ENCODE assay signal across 16 cellular contexts in the genomic region with DNA sequence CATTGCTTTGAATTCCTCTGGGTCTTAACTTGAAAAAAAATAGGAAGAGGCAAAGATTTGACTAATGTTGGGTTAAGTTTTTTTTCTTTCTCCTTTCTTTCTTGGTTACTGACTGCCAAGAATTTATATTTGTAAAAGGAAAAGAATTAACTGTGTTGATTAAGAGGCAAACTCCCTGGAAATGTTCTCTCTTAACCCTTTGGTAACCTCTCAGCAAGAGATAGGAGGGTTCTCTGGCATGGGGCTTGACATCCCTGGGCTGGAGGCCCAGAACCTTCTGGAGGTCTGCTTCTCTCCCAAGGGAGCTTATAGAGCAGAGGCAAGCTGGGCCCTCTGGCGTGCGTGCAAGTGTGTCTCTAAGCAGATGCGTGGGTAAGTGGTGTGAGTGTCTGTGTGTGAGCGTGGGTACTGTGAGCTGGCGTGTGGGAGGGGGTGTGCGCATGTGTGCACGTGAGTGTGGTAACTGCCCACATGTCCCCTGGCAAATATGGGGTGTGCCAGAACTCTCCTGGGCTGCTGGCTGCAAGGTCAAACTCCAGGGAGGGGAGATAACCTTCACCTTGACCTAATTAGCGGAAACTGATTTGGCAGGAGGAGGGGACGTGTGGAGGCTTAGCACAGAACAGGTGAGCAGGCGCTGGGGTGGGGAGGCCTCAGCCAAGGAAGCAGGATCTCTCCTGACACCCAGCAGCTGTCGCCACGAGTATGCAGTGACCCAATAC. TPM values are rescaled to one million over a fixed set of nuclear protein-coding genes. Genes with fewer than 3 reads are reported as not detected.
DNase-seq lines count a peak whose midpoint lies in the region; ATAC-seq, FAIRE-seq and TF ChIP-seq lines count a peak whose summit lies in the region.
"Had no signal": no experiment of that assay in that cellular context is flagged by ENCODE, and none has a peak within 500 bp of the region (broad histone marks: within the 10 kb centered on the region; RNA-seq: fewer than 3 reads in every experiment).

No MANE protein-coding gene starts in this region.

- DNase-seq in GM03348 (ENCODE audit: low spot score) (peak; percentile 51), astrocyte (ENCODE audit: low read depth) (peak; percentile 76), heart right ventricle (peak in 1 of 2 donors; percentile 44), retinal pigment epithelial cell (ENCODE audit: low read depth) (peak; percentile 73), HCEC 1CT (no peak), HT-29 (ENCODE audit: low spot score) (no peak), Caco-2 (no peak)
- no peak for DNase-seq in activated CD4-positive, alpha-beta T cell treated with anti-CD3 and anti-CD28 coated beads, Interleukin-2, amount 50 U/mL, for 48 hours
- DNase-seq: activated CD4-positive, alpha-beta T cell treated with anti-CD3 and anti-CD28 coated beads, Interleukin-2, amount 50 U/mL, for 1 hour; psoas muscle; stimulated activated CD4-positive, alpha-beta T cell treated with anti-CD3 and anti-CD28 coated beads, Interleukin-4, amount 100 ng/mL, for 4 hours; stimulated activated naive CD8-positive, alpha-beta T cell treated with anti-CD3 and anti-CD28 coated beads, Interleukin-15, Interleukin-2, amounts not matched to agents 100 U/mL and 50 U/mL, for 24 hours had no signal

- H3K4me1 ChIP-seq in astrocyte (ENCODE audit: insufficient read depth, low read length) (peaks cover 15% of the 10 kb centered on the region), heart right ventricle (peaks cover 0 to 37% (median 14%) of the 10 kb centered on the region in 9 donors), Caco-2 (no peaks in the 10 kb centered on the region)

- H3K9me3 Mint-ChIP-seq in astrocyte (ENCODE audit: unreplicated experiment) (peaks cover 3% of the 10 kb centered on the region), Caco-2 (ENCODE audit: unreplicated experiment) (no peaks in the 10 kb centered on the region)
- H3K9me3 Mint-ChIP-seq: activated T-helper 2 cell treated with anti-CD3 and anti-CD28 coated beads, Interferon-gamma antibody, Interleukin-2, Interleukin-4, amounts not matched to agents 10 μg/mL and 5 μg/mL and 100 μg/mL, durations not matched to agents 14 hours and 24 hours and 36 hours; CD14-positive monocyte; T-helper 2 cell treated with Interferon-gamma antibody and Interleukin-4, amounts not matched to agents 5 μg/mL and 100 μg/mL, for 36 hours had no signal

- TF ChIP-seq CTCF in astrocyte (IDR thresholded peaks at IDR 0.05; ENCODE audit: insufficient read depth, low read depth, low read length) (no peak), heart right ventricle (IDR thresholded peaks at IDR 0.05) (no peak), retinal pigment epithelial cell (conservative IDR thresholded peaks at IDR 0.05; ENCODE audit: low read depth, low read length) (no peak), Caco-2 (IDR thresholded peaks at IDR 0.05; ENCODE audit: insufficient read depth in 1 of 2, low read depth in 1 of 2, low read length in 1 of 2, severe bottlenecking in 1 of 2, unreplicated experiment in 1 of 2) (no peak)

- H3K4me3 Mint-ChIP-seq in astrocyte (ENCODE audit: unreplicated experiment) (no peak overlapping the region), Caco-2 (ENCODE audit: unreplicated experiment) (no peak overlapping the region)
- H3K4me3 Mint-ChIP-seq: CD14-positive monocyte; T-helper 2 cell treated with Interferon-gamma antibody and Interleukin-4, amounts not matched to agents 5 μg/mL and 100 μg/mL, for 36 hours had no signal

- H3K27me3 Mint-ChIP-seq in astrocyte (ENCODE audit: low read depth, unreplicated experiment) (peaks cover 34% of the 10 kb centered on the region), Caco-2 (ENCODE audit: insufficient read depth, unreplicated experiment) (no peaks in the 10 kb centered on the region)

- H3K4me2 ChIP-seq in astrocyte (ENCODE audit: low read length), result no peak overlapping the region

- H3K36me3 ChIP-seq in astrocyte (ENCODE audit: insufficient read depth, low read length) (no peaks in the 10 kb centered on the region), heart right ventricle (no peaks in the 10 kb centered on the region), Caco-2 (ENCODE audit: control insufficient read depth, insufficient read depth, low read length) (no peaks in the 10 kb centered on the region)

- H3K4me3 ChIP-seq in astrocyte (ENCODE audit: insufficient read depth, low read depth, low read length), result no peak overlapping the region
- no peak overlapping the region for H3K4me3 ChIP-seq in heart right ventricle
- no peak overlapping the region for H3K4me3 ChIP-seq in retinal pigment epithelial cell (ENCODE audit: low read length)
- H3K4me3 ChIP-seq in Caco-2 (ENCODE audit: low read depth, low read length), result no peak overlapping the region
- H3K4me3 ChIP-seq: psoas muscle had no signal

- H3K9me3 ChIP-seq in astrocyte (ENCODE audit: insufficient read depth, low read depth, low read length) (no peaks in the 10 kb centered on the region), heart right ventricle (no peaks in the 10 kb centered on the region), Caco-2 (no peaks in the 10 kb centered on the region)
- H3K9me3 ChIP-seq: psoas muscle had no signal

- H4K20me1 ChIP-seq in astrocyte (ENCODE audit: insufficient read depth, low read length), result no peaks in the 10 kb centered on the region

- POLR2A ChIA-PET in Caco-2 (lab: Charles Lee), result no interaction called here

- H3K27me3 ChIP-seq in astrocyte (ENCODE audit: insufficient read depth, low read length), result peaks cover 3% of the 10 kb centered on the region
- H3K27me3 ChIP-seq in heart right ventricle, result peaks cover 0 to 9% (median 0%) of the 10 kb centered on the region in 7 donors
- no peaks in the 10 kb centered on the region for H3K27me3 ChIP-seq in Caco-2 (replicated peaks; ENCODE audit: control insufficient read depth, insufficient read depth, low read length)

- no peak for FAIRE-seq in astrocyte (lab: Jason Lieb, UNC)
- FAIRE-seq: HTR-8/SVneo had no signal

- H3K27ac ChIP-seq in astrocyte (ENCODE audit: low read depth, low read length) (no peak overlapping the region), heart right ventricle (no peak overlapping the region)
- H3K27ac ChIP-seq: psoas muscle had no signal

- H2AFZ ChIP-seq in astrocyte (ENCODE audit: low read depth, low read length), result no peak overlapping the region

- peaks cover 22% of the 10 kb centered on the region for H3K4me1 Mint-ChIP-seq in astrocyte (ENCODE audit: low read depth, unreplicated experiment)
- H3K4me1 Mint-ChIP-seq in Caco-2 (ENCODE audit: low read depth, unreplicated experiment), result peaks cover 8% of the 10 kb centered on the region

- CTCF ChIA-PET in Caco-2 (lab: Charles Lee), result no interaction called here

- ATAC-seq in heart right ventricle, result peak in 6 of 8 donors; percentile 7 to 34 (median 24)
- ATAC-seq: stimulated activated naive CD8-positive, alpha-beta T cell treated with anti-CD3 and anti-CD28 coated beads, Interleukin-15, Interleukin-2, amounts not matched to agents 100 U/mL and 50 U/mL, for 24 hours had no signal

- H3K79me2 ChIP-seq in astrocyte (ENCODE audit: insufficient read depth, low read length), result no peaks in the 10 kb centered on the region

- intact Hi-C loops in heart right ventricle (cut with DNase I) (loop anchor here in 1 of 10 donors (10.0 kb wide), 1 partner anchor 396 kb away; a partner anchor contains a TSS), Caco-2 (cut with micrococcal nuclease; ENCODE audit: unreplicated experiment) (no loop called here)

- H3K36me3 Mint-ChIP-seq in astrocyte (ENCODE audit: low read depth, unreplicated experiment), result no peaks in the 10 kb centered on the region
- H3K36me3 Mint-ChIP-seq in Caco-2 (ENCODE audit: insufficient read depth, unreplicated experiment), result no peaks in the 10 kb centered on the region

- WGBS in heart right ventricle, 2 donors, result 56 to 64% methylated on average over 12 of the region's 12 CpGs

- H3K9ac ChIP-seq in astrocyte (ENCODE audit: low read length), result no peak overlapping the region

- no TSS peak for BruUV-seq in Caco-2 (replicated peaks; lab: Mats Ljungman, UMichigan)

- peak overlapping the region; percentile 73 for H3K27ac Mint-ChIP-seq in astrocyte (ENCODE audit: unreplicated experiment)
- no peak overlapping the region for H3K27ac Mint-ChIP-seq in Caco-2 (ENCODE audit: unreplicated experiment)
- H3K27ac Mint-ChIP-seq: activated T-helper 2 cell treated with anti-CD3 and anti-CD28 coated beads, Interferon-gamma antibody, Interleukin-2, Interleukin-4, amounts not matched to agents 10 μg/mL and 5 μg/mL and 100 μg/mL, durations not matched to agents 14 hours and 24 hours and 36 hours; CD14-positive monocyte; T-helper 2 cell treated with Interferon-gamma antibody and Interleukin-4, amounts not matched to agents 5 μg/mL and 100 μg/mL, for 36 hours had no signal

RNA-seq across cellular contexts. Expression of a gene that starts 49.4 kb away (rescaled TPM):
- total RNA-seq in astrocyte (26.2 and 28.8 TPM in 2 replicates), heart right ventricle (10 to 100 TPM; 26.7 to 33.9 (median 30.5) TPM), Caco-2 (2022) (52.2 and 59.1 TPM in 2 replicates)
- polyA plus RNA-seq in heart right ventricle, result 10 to 100 TPM; 20.1 to 32.6 TPM
- total RNA-seq in HT-29 (2014; rRNA removed; shearing (Covaris generic)), result 30.9 and 33.8 TPM in 2 replicates

RNA-seq across cellular contexts. Expression of a gene that starts 50.7 kb away (rescaled TPM):
- total RNA-seq in astrocyte (37.6 and 40.7 TPM in 2 replicates), heart right ventricle (100 to 1,000 TPM in 4 of 10 donors, 10 to 100 TPM in 6; 39.7 to 123 (median 94.2) TPM), Caco-2 (2022) (41.7 and 44.7 TPM in 2 replicates)
- polyA plus RNA-seq in heart right ventricle, result 10 to 100 TPM; 11.1 to 19.5 TPM
- total RNA-seq in HT-29 (2014; rRNA removed; shearing (Covaris generic)), result 9.1 and 11.7 TPM in 2 replicates

Comparison
In these comparisons a context has a peak if more than half of its experiments do, and no peak if none do; other contexts are left out.
1. DNase-seq: peak in GM03348 (single experiment), astrocyte (single experiment) and retinal pigment epithelial cell (single experiment); none in activated CD4-positive, alpha-beta T cell treated with anti-CD3 and anti-CD28 coated beads, Interleukin-2, amount 50 U/mL, for 48 hours (0 of 2), HCEC 1CT (single experiment), HT-29 (single experiment) and Caco-2 (0 of 2).